ENCODE assay signal across 24 cellular contexts in the genomic region with DNA sequence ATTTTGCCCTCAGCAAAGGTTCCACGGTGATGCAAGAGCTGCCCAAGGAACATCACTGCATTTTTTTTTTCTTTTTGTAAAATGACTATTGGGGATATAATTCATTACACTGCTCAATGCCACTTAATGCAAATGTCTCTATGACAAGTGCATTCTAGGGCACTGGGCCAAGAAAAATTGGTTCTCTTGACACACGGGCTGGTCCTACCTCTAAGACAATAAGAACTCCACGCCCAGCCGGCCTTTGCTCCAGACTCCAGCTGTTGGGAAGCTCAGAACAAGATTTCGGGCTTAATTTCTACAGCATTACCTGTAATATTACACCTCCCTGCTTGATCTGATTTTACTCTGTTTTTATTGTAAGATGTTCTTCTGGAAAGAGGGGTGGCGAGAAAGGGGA. TPM values are rescaled to one million over a fixed set of nuclear protein-coding genes. Genes with fewer than 3 reads are reported as not detected.
A peak's percentile ranks its signal among the peaks of the same experiment; 100 is the strongest.
DNase-seq lines count a peak whose midpoint lies in the region; ATAC-seq, FAIRE-seq and TF ChIP-seq lines count a peak whose summit lies in the region.
"Had no signal": no experiment of that assay in that cellular context is flagged by ENCODE, and none has a peak within 500 bp of the region (broad histone marks: within the 10 kb centered on the region; RNA-seq: fewer than 3 reads in every experiment).

No MANE protein-coding gene starts in this region.

- intact Hi-C loops in Calu3 (cut with micrococcal nuclease; ENCODE audit: unreplicated experiment) = no loop called here
- intact Hi-C loops in left ventricle myocardium inferior (cut with micrococcal nuclease) = no loop called here

- H3K4me3 ChIP-seq in Karpas-422 (ENCODE audit: low read length) = no peak overlapping the region
- H3K4me3 ChIP-seq in bronchial epithelial cell (ENCODE audit: low read depth, low read length) = no peak overlapping the region
- no peak overlapping the region for H3K4me3 ChIP-seq in left ventricle myocardium inferior
- H3K4me3 ChIP-seq: coronary artery, hepatocyte, pancreas, SJSA1, upper lobe of right lung had no signal

- H3K27ac ChIP-seq in Karpas-422 (ENCODE audit: low read length) = no peak overlapping the region
- H3K27ac ChIP-seq in left ventricle myocardium inferior (replicated peaks) = no peak overlapping the region
- H3K27ac ChIP-seq: coronary artery, hepatocyte, pancreas, SJSA1, upper lobe of right lung had no signal

- no peak for ATAC-seq in HG02884 (IDR thresholded peaks at IDR 0.05; ENCODE audit: unreplicated experiment)
- ATAC-seq: HCT116; naive thymus-derived CD4-positive, alpha-beta T cell; pancreas; upper lobe of right lung had no signal

- H3K4me2 ChIP-seq in Karpas-422 (ENCODE audit: low read depth, low read length, poor library complexity, severe bottlenecking) = no peak overlapping the region
- H3K4me2 ChIP-seq: hepatocyte had no signal

- H3K36me3 ChIP-seq in Karpas-422 (ENCODE audit: insufficient read depth, low read length) (no peaks in the 10 kb centered on the region), bronchial epithelial cell (ENCODE audit: control insufficient read depth, insufficient read depth, low read length) (no peaks in the 10 kb centered on the region), left ventricle myocardium inferior (no peaks in the 10 kb centered on the region)
- H3K36me3 ChIP-seq: pancreas, SJSA1, upper lobe of right lung had no signal

- peak; percentile 9 for DNase-seq in Calu3
- DNase-seq in Karpas-422 = peak; percentile 68
- peak; percentile 78 for DNase-seq in NCI-H345 (lab: John Stamatoyannopoulos, UW)
- DNase-seq in bronchial epithelial cell (ENCODE audit: low read depth) = peak; percentile 5
- DNase-seq in left ventricle myocardium inferior = no peak
- no peak for DNase-seq in HPDE6-E6E7 (ENCODE audit: extremely low spot score)
- no peak for DNase-seq in SK-N-DZ (ENCODE audit: low spot score)
- DNase-seq: activated CD4-positive, CD25-positive, alpha-beta regulatory T cell treated with anti-CD3 and anti-CD28 coated beads, Interleukin-2, amount 50 U/mL, for 72 hours; activated naive CD8-positive, alpha-beta T cell treated with anti-CD3 and anti-CD28 coated beads for 36 hours; CD4-positive, alpha-beta memory T cell; naive thymus-derived CD4-positive, alpha-beta T cell; NCI-H2081 treated with DMSO at 0.1 percent for 48 hours; pancreas; stimulated activated CD4-positive, alpha-beta T cell treated with anti-CD3 and anti-CD28 coated beads, Interleukin-2, amount 100 ng/mL, for 24 hours; upper lobe of right lung had no signal

- no peaks in the 10 kb centered on the region for H3K36me3 Mint-ChIP-seq in Calu3 (ENCODE audit: insufficient read depth, unreplicated experiment)
- H3K36me3 Mint-ChIP-seq: activated naive CD8-positive, alpha-beta T cell treated with anti-CD3 and anti-CD28 coated beads for 36 hours; CD4-positive, alpha-beta memory T cell; naive thymus-derived CD4-positive, alpha-beta T cell had no signal

- no peaks in the 10 kb centered on the region for H3K9me3 Mint-ChIP-seq in Calu3 (ENCODE audit: low read depth, unreplicated experiment)
- H3K9me3 Mint-ChIP-seq: activated naive CD8-positive, alpha-beta T cell treated with anti-CD3 and anti-CD28 coated beads for 36 hours; CD4-positive, alpha-beta memory T cell; naive thymus-derived CD4-positive, alpha-beta T cell; stimulated activated naive CD8-positive, alpha-beta T cell treated with anti-CD3 and anti-CD28 coated beads, Interleukin-15, Interleukin-2, amounts not matched to agents 100 ng/mL and 50 ng/mL, for 24 hours; T-helper 2 cell treated with Interferon-gamma antibody and Interleukin-4, amounts not matched to agents 5 μg/mL and 100 μg/mL, for 36 hours had no signal

- H3K9ac ChIP-seq in Karpas-422 (ENCODE audit: low read length) = no peak overlapping the region

- H3K27ac Mint-ChIP-seq in Calu3 (ENCODE audit: unreplicated experiment) = no peak overlapping the region
- H3K27ac Mint-ChIP-seq: activated naive CD8-positive, alpha-beta T cell treated with anti-CD3 and anti-CD28 coated beads for 36 hours; CD4-positive, alpha-beta memory T cell; naive thymus-derived CD4-positive, alpha-beta T cell; stimulated activated naive CD8-positive, alpha-beta T cell treated with anti-CD3 and anti-CD28 coated beads, Interleukin-15, Interleukin-2, amounts not matched to agents 100 ng/mL and 50 ng/mL, for 24 hours; T-helper 2 cell treated with Interferon-gamma antibody and Interleukin-4, amounts not matched to agents 5 μg/mL and 100 μg/mL, for 36 hours had no signal

- no peak overlapping the region for H3K4me3 Mint-ChIP-seq in Calu3 (ENCODE audit: low read depth, unreplicated experiment)
- H3K4me3 Mint-ChIP-seq: activated naive CD8-positive, alpha-beta T cell treated with anti-CD3 and anti-CD28 coated beads for 36 hours; naive thymus-derived CD4-positive, alpha-beta T cell; stimulated activated naive CD8-positive, alpha-beta T cell treated with anti-CD3 and anti-CD28 coated beads, Interleukin-15, Interleukin-2, amounts not matched to agents 100 ng/mL and 50 ng/mL, for 24 hours; T-helper 2 cell treated with Interferon-gamma antibody and Interleukin-4, amounts not matched to agents 5 μg/mL and 100 μg/mL, for 36 hours had no signal

- H3K27me3 ChIP-seq in Karpas-422 (ENCODE audit: low read length) (no peaks in the 10 kb centered on the region), bronchial epithelial cell (ENCODE audit: control insufficient read depth, insufficient read depth, low read length) (no peaks in the 10 kb centered on the region), left ventricle myocardium inferior (ENCODE audit: low read depth) (peaks cover 80% of the 10 kb centered on the region)
- H3K27me3 ChIP-seq: pancreas, SJSA1 had no signal

- H3K79me2 ChIP-seq in Karpas-422 (ENCODE audit: low read length) = no peaks in the 10 kb centered on the region
- H3K79me2 ChIP-seq: hepatocyte had no signal

- CTCF ChIA-PET in Calu3 (lab: Charles Lee) = no interaction called here

- TF ChIP-seq CTCF in Calu3 (IDR thresholded peaks at IDR 0.05; ENCODE audit: unreplicated experiment) (no peak), bronchial epithelial cell (IDR thresholded peaks at IDR 0.05; ENCODE audit: insufficient read depth, low read length, severe bottlenecking) (no peak), left ventricle myocardium inferior (IDR thresholded peaks at IDR 0.05; ENCODE audit: borderline replicate concordance) (no peak)

- H3K27me3 Mint-ChIP-seq in Calu3 (ENCODE audit: unreplicated experiment) = peaks cover 53% of the 10 kb centered on the region

- H4K20me1 ChIP-seq in Karpas-422 (ENCODE audit: insufficient read depth, low read depth, low read length) = no peaks in the 10 kb centered on the region

- no peaks in the 10 kb centered on the region for H3K9me2 ChIP-seq in Karpas-422 (replicated peaks; ENCODE audit: insufficient read depth, low read length)

- no peak for FAIRE-seq in bronchial epithelial cell (lab: Jason Lieb, UNC)
- FAIRE-seq: G401.6, islet of Langerhans, pancreas had no signal

- H3K4me1 Mint-ChIP-seq in Calu3 (ENCODE audit: low read depth, unreplicated experiment) = no peaks in the 10 kb centered on the region
- H3K4me1 Mint-ChIP-seq: activated naive CD8-positive, alpha-beta T cell treated with anti-CD3 and anti-CD28 coated beads for 36 hours; CD4-positive, alpha-beta memory T cell had no signal

- H2AFZ ChIP-seq in Karpas-422 (ENCODE audit: low read length) = no peak overlapping the region
- H2AFZ ChIP-seq: hepatocyte had no signal

- H3K4me1 ChIP-seq in Karpas-422 (ENCODE audit: low read length) = peaks cover 10% of the 10 kb centered on the region
- no peaks in the 10 kb centered on the region for H3K4me1 ChIP-seq in left ventricle myocardium inferior
- H3K4me1 ChIP-seq: pancreas, SJSA1, upper lobe of right lung had no signal

- H3K9me3 ChIP-seq in Karpas-422 (ENCODE audit: low read length) (no peaks in the 10 kb centered on the region), left ventricle myocardium inferior (replicated peaks) (no peaks in the 10 kb centered on the region)
- H3K9me3 ChIP-seq: pancreas, SJSA1, upper lobe of right lung had no signal

- BruUV-seq in Calu3 (replicated peaks; lab: Mats Ljungman, UMichigan) = no TSS peak

RNA-seq across cellular contexts. Expression of gene VRK1, which starts 48.8 kb away (rescaled TPM):
- total RNA-seq in Calu3 (2022) = 43.8 and 51.3 TPM in 2 replicates
- 110 and 166 TPM in 2 replicates for total RNA-seq in Karpas-422 (2014; rRNA removed; shearing (Covaris generic); ENCODE audit: low replicate concordance)
- 10.8 and 12.6 TPM in 2 replicates for total RNA-seq in bronchial epithelial cell
- 6.5 TPM for total RNA-seq in left ventricle myocardium inferior
- 47.2 and 52.0 TPM in 2 replicates for polyA plus RNA-seq in SK-N-DZ (2014; cell fraction: cytosol; rRNA removed)
- polyA plus RNA-seq in SK-N-DZ (2014; cell fraction: nucleus; rRNA removed) = 20.7 and 34.5 TPM in 2 replicates

Comparison
In these comparisons a context has a peak if more than half of its experiments do, and no peak if none do; other contexts are left out.
1. DNase-seq: peak in Calu3 (single experiment), Karpas-422 (single experiment), NCI-H345 (single experiment) and bronchial epithelial cell (single experiment); none in left ventricle myocardium inferior (single experiment), HPDE6-E6E7 (single experiment) and SK-N-DZ (single experiment).